Comparison of ENCODE assay signal across 8 cellular contexts in genomic region chr13:41916173-41916954, GRCh38.
DNase-seq lines count a peak whose midpoint lies in the region; ATAC-seq lines count a peak whose summit lies in the region.

No MANE protein-coding gene starts in this region.

- H3K9ac ChIP-seq in SK-N-MC (ENCODE audit: insufficient read length) = peak overlapping the region; percentile 14

- H3K27ac ChIP-seq in SK-N-MC = peak overlapping the region; percentile 85

- DNase-seq in AG20443 (ENCODE audit: low spot score) (peak; percentile 41), SK-N-MC (ENCODE audit: low read depth, low spot score) (peak; percentile 59), foreskin melanocyte (peak; percentile 82), NK-92 (lab: John Stamatoyannopoulos, UW; ENCODE audit: unreplicated experiment) (no peak), hippocampal formation (lab: John Stamatoyannopoulos, UW) (no peak), HK-2 (ENCODE audit: unreplicated experiment) (no peak)

- no peaks in the 10 kb centered on the region for H3K9me3 ChIP-seq in SK-N-MC (ENCODE audit: low read depth, low read length)

- H3K4me3 ChIP-seq in SK-N-MC = peak overlapping the region; percentile 40; the same call in 1 of the 2 replicates

- peak; percentile 98 for ATAC-seq in GM19023 (IDR thresholded peaks at IDR 0.05; ENCODE audit: unreplicated experiment)
- peak; percentile 92 for ATAC-seq in HG03095 (IDR thresholded peaks at IDR 0.05; ENCODE audit: unreplicated experiment)

- H3K36me3 ChIP-seq in SK-N-MC (ENCODE audit: insufficient read depth, low read length) = no peaks in the 10 kb centered on the region; the same call in 1 of the 2 replicates

Comparison
In these comparisons a context has a peak if more than half of its experiments do, and no peak if none do; other contexts are left out.
1. DNase-seq: peak in AG20443 (single experiment), SK-N-MC (single experiment) and foreskin melanocyte (single experiment); none in NK-92 (single experiment), hippocampal formation (0 of 2) and HK-2 (single experiment).